In genomic region chr1:243267346-243268283, GRCh38 we compare ENCODE assay signal across 10 cellular contexts. TPM values are rescaled to one million over a fixed set of nuclear protein-coding genes. Genes with fewer than 3 reads are reported as not detected.
DNase-seq lines count a peak whose midpoint lies in the region; ATAC-seq and TF ChIP-seq lines count a peak whose summit lies in the region.
"Had no signal": no experiment of that assay in that cellular context is flagged by ENCODE, and none has a peak within 500 bp of the region (broad histone marks: within the 10 kb centered on the region; RNA-seq: fewer than 3 reads in every experiment).

No MANE protein-coding gene starts in this region.

- in situ Hi-C loops in mammary epithelial cell (cut with MboI; ENCODE audit: low sequenced_read_pairs in 2 of 2), result no loop called here

- H2AFZ ChIP-seq in mammary epithelial cell (ENCODE audit: low read depth, low read length), result no peak overlapping the region

- no peak overlapping the region for H3K9ac ChIP-seq in mammary epithelial cell (ENCODE audit: insufficient read depth, low read length)

- no peaks in the 10 kb centered on the region for H4K20me1 ChIP-seq in mammary epithelial cell (ENCODE audit: insufficient read depth, low read length)

- intact Hi-C loops in mammary epithelial cell (cut with micrococcal nuclease), result no loop called here

- ATAC-seq in memory B cell (ENCODE audit: low read depth) (peak; percentile 76), GM18505 (IDR thresholded peaks at IDR 0.05; ENCODE audit: unreplicated experiment) (no peak), HG03045 (IDR thresholded peaks at IDR 0.05; ENCODE audit: unreplicated experiment) (no peak), HG03196 (IDR thresholded peaks at IDR 0.05; ENCODE audit: unreplicated experiment) (no peak)

- peak overlapping the region; percentile 68 for H3K4me3 Mint-ChIP-seq in memory B cell

- no peaks in the 10 kb centered on the region for H3K27me3 Mint-ChIP-seq in memory B cell

- peaks cover 4% of the 10 kb centered on the region for H3K36me3 ChIP-seq in mammary epithelial cell (ENCODE audit: insufficient read depth, low read length)

- no TSS peak for BruUV-seq in mammary epithelial cell (replicated peaks; lab: Mats Ljungman, UMichigan)

- peak overlapping the region; percentile 57 for H3K4me2 ChIP-seq in mammary epithelial cell (ENCODE audit: insufficient read depth, low read depth, low read length)

- dilution Hi-C loops in mammary epithelial cell (cut with HindIII; ENCODE audit: low sequenced_read_pairs), result no loop called here

- H3K36me3 Mint-ChIP-seq in memory B cell, result no peaks in the 10 kb centered on the region

- H3K27ac ChIP-seq in AG04450 (ENCODE audit: low read depth, low read length), result peak overlapping the region; percentile 66
- H3K27ac ChIP-seq in mammary epithelial cell (ENCODE audit: insufficient read depth, low read depth, low read length), result peak overlapping the region; percentile 34

- no peaks in the 10 kb centered on the region for H3K27me3 ChIP-seq in AG04450 (ENCODE audit: control insufficient read depth, insufficient read depth, low read length)
- no peaks in the 10 kb centered on the region for H3K27me3 ChIP-seq in mammary epithelial cell (ENCODE audit: insufficient read depth, low read length)

- H3K27ac Mint-ChIP-seq in memory B cell, result peak overlapping the region; percentile 7

- H3K4me3 ChIP-seq in AG04450 (ENCODE audit: low read depth, low read length) (no peak overlapping the region), mammary epithelial cell (replicated peaks in 1 of 3; ENCODE audit: insufficient read depth in 1 of 3, low read depth in 2 of 3, low read length in 3 of 3) (no peak overlapping the region)

- TF ChIP-seq CTCF in AG04450 (IDR thresholded peaks at IDR 0.05; ENCODE audit: low read depth, low read length), result no peak
- no peak for TF ChIP-seq CTCF in mammary epithelial cell (conservative IDR thresholded peaks at IDR 0.05 in 1 of 2, IDR thresholded peaks at IDR 0.05 in 1 of 2; ENCODE audit: extremely low read depth in 1 of 2, insufficient read depth in 1 of 2, low read depth in 1 of 2, low read length in 2 of 2)

- H3K9me3 Mint-ChIP-seq in memory B cell, result no peaks in the 10 kb centered on the region

- H3K4me1 Mint-ChIP-seq in memory B cell, result peaks cover 29% of the 10 kb centered on the region

- POLR2A ChIA-PET in AG04450 (lab: Yijun Ruan, JAX), result interaction anchor here (0.9 kb wide), 1 partner anchor 11 kb away, joined by 3 read pairs; the partner anchor contains the start of gene SDCCAG8

- DNase-seq in AG04450 (ENCODE audit: low read depth, low spot score) (no peak), NCI-H226 (peak; percentile 13), mammary epithelial cell (no peak), memory B cell (ENCODE audit: low spot score in 2 of 2) (no peak), COLO829 (ENCODE audit: low spot score) (no peak)
- DNase-seq: effector CD8-positive, alpha-beta T cell; NCI-H2081 had no signal

- TF ChIP-seq POLR2A in GM18505 (IDR thresholded peaks at IDR 0.05; ENCODE audit: borderline replicate concordance, extremely low read depth, insufficient read depth, insufficient read length), result no peak

- CTCF ChIA-PET in AG04450 (lab: Charles Lee) (no interaction called here), mammary epithelial cell (lab: Charles Lee; ENCODE audit: low non-redundant PET) (no interaction called here)

- peaks cover 29% of the 10 kb centered on the region for H3K4me1 ChIP-seq in mammary epithelial cell (ENCODE audit: insufficient read depth, low read length)

- peaks cover 56% of the 10 kb centered on the region for H3K79me2 ChIP-seq in mammary epithelial cell (ENCODE audit: insufficient read depth, low read length)

- no peaks in the 10 kb centered on the region; the same call in 1 of the 2 replicates for H3K9me3 ChIP-seq in AG04450 (ENCODE audit: control insufficient read depth, insufficient read depth, low read length)
- H3K9me3 ChIP-seq in mammary epithelial cell (replicated peaks; ENCODE audit: insufficient read depth, low read length), result no peaks in the 10 kb centered on the region

- WGBS in mammary epithelial cell (ENCODE audit: low coverage, missing lambda C conversion rate), result 94% methylated on average over 26 of the region's 26 CpGs

RNA-seq across cellular contexts. Expression of gene SDCCAG8, which starts 11.8 kb away (rescaled TPM):
- 29.9 and 34.1 TPM in 2 replicates for polyA plus RNA-seq in AG04450 (2011; rRNA removed)
- polyA minus RNA-seq in AG04450 (2011; rRNA and poly(A)+ RNA removed), result 25.7 and 31.8 TPM in 2 replicates
- total RNA-seq in mammary epithelial cell, result 10 to 100 TPM; 34.7 to 42.1 TPM
- polyA plus RNA-seq in mammary epithelial cell, result 22.4 TPM
- polyA minus RNA-seq in mammary epithelial cell, result 33.5 TPM

RNA-seq across cellular contexts. Expression of gene CEP170, which starts 12.5 kb away (rescaled TPM):
- polyA plus RNA-seq in AG04450 (2011; rRNA removed), result 79.9 and 108 TPM in 2 replicates
- 134 and 161 TPM in 2 replicates for polyA minus RNA-seq in AG04450 (2011; rRNA and poly(A)+ RNA removed)
- total RNA-seq in mammary epithelial cell, result 10 to 100 TPM; 64.6 to 75.7 TPM
- 23.9 TPM for polyA plus RNA-seq in mammary epithelial cell
- 73.6 TPM for polyA minus RNA-seq in mammary epithelial cell
